Comparison of ENCODE assay signal across 2 cellular contexts in the genomic region with DNA sequence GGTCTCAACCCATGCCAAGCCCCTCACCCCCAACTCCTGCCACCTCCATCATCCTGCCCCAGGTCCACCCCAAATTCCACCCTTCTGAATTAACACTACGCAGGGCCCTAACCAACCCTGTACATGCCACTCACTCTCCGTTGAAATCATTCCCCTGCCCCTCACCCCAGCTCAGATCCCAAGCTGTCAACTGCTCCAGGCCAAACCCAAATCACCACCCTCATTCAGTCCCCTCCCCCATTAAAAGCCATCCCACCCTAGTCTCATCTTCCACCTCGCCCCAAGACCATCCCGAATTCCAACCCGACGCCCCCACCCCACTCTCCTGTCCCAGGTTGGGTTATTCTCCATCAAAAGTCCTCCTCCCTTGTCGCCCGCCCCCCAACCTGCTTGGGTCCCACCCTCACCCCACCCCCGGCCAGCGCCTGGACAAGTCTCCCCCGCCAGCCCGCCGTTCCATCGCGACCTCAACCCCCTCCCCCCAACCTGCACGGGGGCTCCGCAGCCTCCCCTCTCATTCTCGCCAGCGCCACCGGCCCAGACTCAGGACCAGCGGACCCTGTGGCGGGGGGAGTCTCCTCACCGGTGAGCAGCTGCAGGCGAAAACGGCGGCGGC.
TF ChIP-seq lines count a peak whose summit lies in the region.

No MANE protein-coding gene starts in this region.

TF ChIP-seq in K562, 482 proteins besides CTCF, POLR2A, EP300 and RAD21 (continues in another document):
- TF ChIP-seq BHLHE40 (IDR thresholded peaks at IDR 0.05; ENCODE audit: low read length) (no peak), ZNF347 (CRISPR knock-in tag; IDR thresholded peaks at IDR 0.05; ENCODE audit: low read depth) (no peak), ATF4 (CRISPR knock-in tag; IDR thresholded peaks at IDR 0.05) (no peak), ZNF583 (CRISPR knock-in tag; IDR thresholded peaks at IDR 0.05) (no peak), TCF3 (CRISPR knock-in tag; IDR thresholded peaks at IDR 0.05) (no peak), ZNF77 (CRISPR knock-in tag; IDR thresholded peaks at IDR 0.05) (no peak), ZNF124 (CRISPR knock-in tag; IDR thresholded peaks at IDR 0.05) (no peak), E2F4 (CRISPR knock-in tag; IDR thresholded peaks at IDR 0.05; ENCODE audit: low read depth) (no peak), ZNF444 (CRISPR knock-in tag; IDR thresholded peaks at IDR 0.05) (no peak), ZNF197 (CRISPR knock-in tag; IDR thresholded peaks at IDR 0.05; ENCODE audit: low read depth) (no peak), OTX1 (CRISPR knock-in tag; IDR thresholded peaks at IDR 0.05) (0 out of 2 replicates have a peak, but pooled peaks have one; percentile 13), TRIM24 (IDR thresholded peaks at IDR 0.05) (no peak), UBTF (IDR thresholded peaks at IDR 0.05; ENCODE audit: borderline replicate concordance in 1 of 2, low read depth in 2 of 2, low read length in 2 of 2) (no peak), FOXM1 (IDR thresholded peaks at IDR 0.05; ENCODE audit: low read depth) (no peak), FOXM1 (CRISPR knock-in tag; IDR thresholded peaks at IDR 0.05; ENCODE audit: low read depth) (no peak), FOXA3 (CRISPR knock-in tag; conservative IDR thresholded peaks at IDR 0.05 in 1 of 2, IDR thresholded peaks at IDR 0.05 in 1 of 2) (0 out of 4 replicates have a peak, but pooled peaks of 1 of the 2 experiments have one; percentile 36), PHF20 (IDR thresholded peaks at IDR 0.05; ENCODE audit: partially characterized antibody) (peak; percentile 14), SMARCC2 (IDR thresholded peaks at IDR 0.05; ENCODE audit: low read depth) (no peak), CHCHD3 (CRISPR knock-in tag; IDR thresholded peaks at IDR 0.05) (no peak), FOXJ2 (tag; IDR thresholded peaks at IDR 0.05) (no peak), LCOR (CRISPR knock-in tag; IDR thresholded peaks at IDR 0.05) (no peak), SNRNP70 (optimal IDR thresholded peaks at IDR 0.05; ENCODE audit: low read depth, low read length) (no peak), HDAC1 (IDR thresholded peaks at IDR 0.05) (no peak), PHF8 (IDR thresholded peaks at IDR 0.05; ENCODE audit: borderline replicate concordance, low read length) (peak; percentile 29; the same call in 1 of the 2 replicates), FOS (IDR thresholded peaks at IDR 0.05; ENCODE audit: extremely low read depth, insufficient read length) (no peak), ASH1L (IDR thresholded peaks at IDR 0.05; ENCODE audit: borderline replicate concordance, low read depth, partially characterized antibody) (no peak), HNRNPL (IDR thresholded peaks at IDR 0.05; ENCODE audit: low read depth, low read length) (no peak), KLF1 (tag; IDR thresholded peaks at IDR 0.05) (no peak), PML (IDR thresholded peaks at IDR 0.05; ENCODE audit: low read length) (no peak), ELF2 (CRISPR knock-in tag; IDR thresholded peaks at IDR 0.05) (no peak), TEAD2 (tag; IDR thresholded peaks at IDR 0.05) (no peak)
- TF ChIP-seq, protein P1, sequence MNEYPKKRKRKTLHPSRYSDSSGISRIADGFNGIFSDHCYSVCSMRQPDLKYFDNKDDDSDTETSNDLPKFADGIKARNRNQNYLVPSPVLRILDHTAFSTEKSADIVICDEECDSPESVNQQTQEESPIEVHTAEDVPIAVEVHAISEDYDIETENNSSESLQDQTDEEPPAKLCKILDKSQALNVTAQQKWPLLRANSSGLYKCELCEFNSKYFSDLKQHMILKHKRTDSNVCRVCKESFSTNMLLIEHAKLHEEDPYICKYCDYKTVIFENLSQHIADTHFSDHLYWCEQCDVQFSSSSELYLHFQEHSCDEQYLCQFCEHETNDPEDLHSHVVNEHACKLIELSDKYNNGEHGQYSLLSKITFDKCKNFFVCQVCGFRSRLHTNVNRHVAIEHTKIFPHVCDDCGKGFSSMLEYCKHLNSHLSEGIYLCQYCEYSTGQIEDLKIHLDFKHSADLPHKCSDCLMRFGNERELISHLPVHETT (CRISPR knock-in tag; conservative IDR thresholded peaks at IDR 0.05 in 1 of 2, IDR thresholded peaks at IDR 0.05 in 1 of 2), result no peak

TF ChIP-seq in HepG2, 621 proteins besides CTCF, POLR2A, EP300 and RAD21 (continues in another document):
- TF ChIP-seq, protein P2, sequence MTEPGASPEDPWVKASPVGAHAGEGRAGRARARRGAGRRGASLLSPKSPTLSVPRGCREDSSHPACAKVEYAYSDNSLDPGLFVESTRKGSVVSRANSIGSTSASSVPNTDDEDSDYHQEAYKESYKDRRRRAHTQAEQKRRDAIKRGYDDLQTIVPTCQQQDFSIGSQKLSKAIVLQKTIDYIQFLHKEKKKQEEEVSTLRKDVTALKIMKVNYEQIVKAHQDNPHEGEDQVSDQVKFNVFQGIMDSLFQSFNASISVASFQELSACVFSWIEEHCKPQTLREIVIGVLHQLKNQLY (CRISPR knock-in tag; IDR thresholded peaks at IDR 0.05), result no peak
- TF ChIP-seq SOX13 (IDR thresholded peaks at IDR 0.05), result no peak
- no peak for TF ChIP-seq SOX13 (CRISPR knock-in tag; conservative IDR thresholded peaks at IDR 0.05 in 1 of 2, IDR thresholded peaks at IDR 0.05 in 1 of 2)
- peak; percentile 42; the same call in 1 of the 2 replicates for TF ChIP-seq HDAC1 (CRISPR knock-in tag; IDR thresholded peaks at IDR 0.05)
- TF ChIP-seq TAF15 (IDR thresholded peaks at IDR 0.05; ENCODE audit: low read depth, low read length, poor library complexity, severe bottlenecking), result peak; percentile 33
- no peak for TF ChIP-seq ZNF382 (CRISPR knock-in tag; IDR thresholded peaks at IDR 0.05; ENCODE audit: borderline replicate concordance)
- TF ChIP-seq DMAP1 (CRISPR knock-in tag; IDR thresholded peaks at IDR 0.05), result no peak
- no peak for TF ChIP-seq ZNF678 (CRISPR knock-in tag; IDR thresholded peaks at IDR 0.05)
- TF ChIP-seq, protein P3, sequence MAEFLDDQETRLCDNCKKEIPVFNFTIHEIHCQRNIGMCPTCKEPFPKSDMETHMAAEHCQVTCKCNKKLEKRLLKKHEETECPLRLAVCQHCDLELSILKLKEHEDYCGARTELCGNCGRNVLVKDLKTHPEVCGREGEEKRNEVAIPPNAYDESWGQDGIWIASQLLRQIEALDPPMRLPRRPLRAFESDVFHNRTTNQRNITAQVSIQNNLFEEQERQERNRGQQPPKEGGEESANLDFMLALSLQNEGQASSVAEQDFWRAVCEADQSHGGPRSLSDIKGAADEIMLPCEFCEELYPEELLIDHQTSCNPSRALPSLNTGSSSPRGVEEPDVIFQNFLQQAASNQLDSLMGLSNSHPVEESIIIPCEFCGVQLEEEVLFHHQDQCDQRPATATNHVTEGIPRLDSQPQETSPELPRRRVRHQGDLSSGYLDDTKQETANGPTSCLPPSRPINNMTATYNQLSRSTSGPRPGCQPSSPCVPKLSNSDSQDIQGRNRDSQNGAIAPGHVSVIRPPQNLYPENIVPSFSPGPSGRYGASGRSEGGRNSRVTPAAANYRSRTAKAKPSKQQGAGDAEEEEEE (CRISPR knock-in tag; IDR thresholded peaks at IDR 0.05; ENCODE audit: borderline replicate concordance), result no peak
- TF ChIP-seq CREBL2 (CRISPR knock-in tag; IDR thresholded peaks at IDR 0.05; ENCODE audit: borderline replicate concordance), result 0 out of 2 replicates have a peak, but pooled peaks have one; percentile 26
- no peak for TF ChIP-seq RAD51 (IDR thresholded peaks at IDR 0.05; ENCODE audit: borderline replicate concordance)
- TF ChIP-seq ZNF556 (CRISPR knock-in tag; IDR thresholded peaks at IDR 0.05; ENCODE audit: borderline replicate concordance), result no peak
- no peak for TF ChIP-seq PAWR (CRISPR knock-in tag; IDR thresholded peaks at IDR 0.05; ENCODE audit: borderline replicate concordance)
- no peak for TF ChIP-seq RBM22 (optimal IDR thresholded peaks at IDR 0.05; ENCODE audit: low read length)
- 0 out of 2 replicates have a peak, but pooled peaks have one; percentile 28 for TF ChIP-seq CHCHD3 (CRISPR knock-in tag; IDR thresholded peaks at IDR 0.05)
- TF ChIP-seq ZNF772 (CRISPR knock-in tag; IDR thresholded peaks at IDR 0.05), result peak; percentile 11; the same call in 1 of the 2 replicates
- TF ChIP-seq ZNF280D (CRISPR knock-in tag; IDR thresholded peaks at IDR 0.05), result no peak
- TF ChIP-seq MEIS1 (CRISPR knock-in tag; IDR thresholded peaks at IDR 0.05; ENCODE audit: borderline replicate concordance), result no peak
- TF ChIP-seq MAFG (CRISPR knock-in tag; IDR thresholded peaks at IDR 0.05), result no peak
- no peak for TF ChIP-seq SP1 (IDR thresholded peaks at IDR 0.05)
- no peak for TF ChIP-seq SP1 (CRISPR knock-in tag; IDR thresholded peaks at IDR 0.05)
- no peak for TF ChIP-seq PHF20 (CRISPR knock-in tag; IDR thresholded peaks at IDR 0.05)
- no peak for TF ChIP-seq ISX (CRISPR knock-in tag; conservative IDR thresholded peaks at IDR 0.05)
- no peak for TF ChIP-seq MIXL1 (CRISPR knock-in tag; IDR thresholded peaks at IDR 0.05)
- TF ChIP-seq PHB2 (IDR thresholded peaks at IDR 0.05; ENCODE audit: partially characterized antibody), result no peak
- TF ChIP-seq HOXA7 (CRISPR knock-in tag; IDR thresholded peaks at IDR 0.05), result no peak
- TF ChIP-seq ZNF770 (CRISPR knock-in tag; IDR thresholded peaks at IDR 0.05), result no peak
